Comparison of ENCODE assay signal across 10 cellular contexts in the genomic region with DNA sequence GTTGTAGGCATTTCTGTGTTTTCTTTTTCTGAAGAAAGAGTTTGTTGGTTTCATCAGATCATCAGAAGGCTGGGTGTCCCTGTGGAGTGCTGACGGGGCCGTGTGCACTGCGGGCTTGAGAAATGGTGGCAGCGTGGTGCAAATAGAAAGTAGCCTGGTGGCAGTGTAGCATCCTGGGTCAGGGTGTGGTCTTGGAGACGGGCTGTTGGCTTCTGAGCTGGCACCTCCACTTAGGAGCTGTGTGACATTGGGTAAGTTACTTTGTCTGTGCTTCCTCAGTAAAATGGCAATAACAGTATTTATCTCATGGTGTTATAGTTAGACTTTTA. TPM values are rescaled to one million over a fixed set of nuclear protein-coding genes. Genes with fewer than 3 reads are reported as not detected.
DNase-seq lines count a peak whose midpoint lies in the region; ATAC-seq lines count a peak whose summit lies in the region.
"Had no signal": no experiment of that assay in that cellular context is flagged by ENCODE, and none has a peak within 500 bp of the region (broad histone marks: within the 10 kb centered on the region; RNA-seq: fewer than 3 reads in every experiment).

No MANE protein-coding gene starts in this region.

- H3K27me3 ChIP-seq in right cardiac atrium (ENCODE audit: control insufficient read depth, insufficient read depth), result no peaks in the 10 kb centered on the region

- H3K27ac ChIP-seq in angular gyrus (ENCODE audit: low read depth, low read length) (peak overlapping the region; percentile 99), right cardiac atrium (ENCODE audit: low read length) (peak overlapping the region; percentile 71)

- peak; percentile 6 to 16 for ATAC-seq in right cardiac atrium
- ATAC-seq in HG02852 (IDR thresholded peaks at IDR 0.05; ENCODE audit: unreplicated experiment), result no peak
- ATAC-seq in HG02623 (IDR thresholded peaks at IDR 0.05; ENCODE audit: unreplicated experiment), result no peak
- ATAC-seq in HG03520 (IDR thresholded peaks at IDR 0.05; ENCODE audit: unreplicated experiment), result no peak

- H3K9me3 ChIP-seq in right cardiac atrium (ENCODE audit: control insufficient read depth, low read length), result no peaks in the 10 kb centered on the region

- H3K4me3 ChIP-seq in right cardiac atrium (ENCODE audit: low read length), result no peak overlapping the region
- H3K4me3 ChIP-seq in skeletal muscle cell (ENCODE audit: low read depth, low read length), result peak overlapping the region; percentile 20

- WGBS in right cardiac atrium, result 50% methylated on average over 5 of the region's 5 CpGs

- intact Hi-C loops in right cardiac atrium (cut with DNase I), result no loop called here

- peak; percentile 70 for DNase-seq in COLO668 (lab: John Stamatoyannopoulos, UW; ENCODE audit: unreplicated experiment)
- peak in 1 of 3 donors; percentile 55 for DNase-seq in right cardiac atrium
- DNase-seq in skeletal muscle cell (ENCODE audit: low read depth), result no peak
- no peak for DNase-seq in HCEC 1CT
- DNase-seq: activated naive CD4-positive, alpha-beta T cell treated with Interleukin-2 at 50 U/mL for 16 hours; naive B cell had no signal

- peaks cover 59% of the 10 kb centered on the region for H3K4me1 ChIP-seq in right cardiac atrium (ENCODE audit: control insufficient read depth, insufficient read depth, low read length)

RNA-seq across cellular contexts. Expression of a gene that starts 10.0 kb away (rescaled TPM):
- total RNA-seq in right cardiac atrium, result 10 to 100 TPM; 53.1 to 67.8 (median 58.7) TPM
- polyA plus RNA-seq in right cardiac atrium, result 45.9 TPM

RNA-seq across cellular contexts. Expression of a gene that starts 48.4 kb away (rescaled TPM):
- total RNA-seq in right cardiac atrium, result 1,000 to 10,000 TPM; 1,254 to 1,552 (median 1,386) TPM
- polyA plus RNA-seq in right cardiac atrium, result 1,870 TPM

Comparison
In these comparisons a context has a peak if more than half of its experiments do, and no peak if none do; other contexts are left out.
1. ATAC-seq: peak in right cardiac atrium (2 of 2); none in HG02852 (single experiment), HG02623 (single experiment) and HG03520 (single experiment).